18 cellular contexts compared by ENCODE assay signal in genomic region chrX:30835373-30835772, GRCh38. TPM values are rescaled to one million over a fixed set of nuclear protein-coding genes. Genes with fewer than 3 reads are reported as not detected.
DNase-seq lines count a peak whose midpoint lies in the region; ATAC-seq, FAIRE-seq and TF ChIP-seq lines count a peak whose summit lies in the region.
"Had no signal": no experiment of that assay in that cellular context is flagged by ENCODE, and none has a peak within 500 bp of the region (broad histone marks: within the 10 kb centered on the region; RNA-seq: fewer than 3 reads in every experiment).

No MANE protein-coding gene starts in this region.

- H3K36me3 ChIP-seq in GM23338 (ENCODE audit: insufficient read depth) (no peaks in the 10 kb centered on the region), HepG2 (replicated peaks in 1 of 2; ENCODE audit: control insufficient read depth in 1 of 2, insufficient read depth in 2 of 2, low read length in 2 of 2) (peaks cover 1 to 16% of the 10 kb centered on the region in 2 experiments; a peak in 4 of 5 replicates)
- H3K36me3 ChIP-seq: BE2C had no signal

- peak in 1 of 2 experiments; percentile 84; a peak in 2 of 4 replicates for TF ChIP-seq EP300 in HepG2 (IDR thresholded peaks at IDR 0.05; ENCODE audit: low read depth in 2 of 2, low read length in 2 of 2)
- TF ChIP-seq EP300 in HepG2 (CRISPR knock-in tag; IDR thresholded peaks at IDR 0.05; ENCODE audit: borderline replicate concordance): peak; percentile 61

- H3K4me2 ChIP-seq in GM23338 (no peak overlapping the region), HepG2 (ENCODE audit: low read depth, low read length) (peak overlapping the region; percentile 51; the same call in 1 of the 2 replicates)
- H3K4me2 ChIP-seq: KMS-11 had no signal

- H2AFZ ChIP-seq in GM23338 (no peak overlapping the region), HepG2 (ENCODE audit: low read length) (no peak overlapping the region)

- no peak overlapping the region for H3K4me3 Mint-ChIP-seq in GM23338
- no peak overlapping the region for H3K4me3 Mint-ChIP-seq in activated CD4-positive, alpha-beta memory T cell treated with anti-CD3 and anti-CD28 coated beads for 36 hours
- H3K4me3 Mint-ChIP-seq: CD4-positive, alpha-beta T cell had no signal

- ATAC-seq in GM23338 (no peak), HepG2 (peak; percentile 99), GM19455 (IDR thresholded peaks at IDR 0.05; ENCODE audit: unreplicated experiment) (no peak)

- peak overlapping the region; percentile 70; the same call in 1 of the 2 replicates for H3K27ac Mint-ChIP-seq in GM23338
- H3K27ac Mint-ChIP-seq in activated CD4-positive, alpha-beta memory T cell treated with anti-CD3 and anti-CD28 coated beads for 36 hours: no peak overlapping the region
- H3K27ac Mint-ChIP-seq: CD4-positive, alpha-beta T cell had no signal

- intact Hi-C loops in HepG2 (cut with micrococcal nuclease; ENCODE audit: unreplicated experiment): no loop called here
- intact Hi-C loops in activated CD4-positive, alpha-beta memory T cell treated with anti-CD3 and anti-CD28 coated beads for 36 hours (cut with micrococcal nuclease): no loop called here

- H3K27ac ChIP-seq in GM23338 (ENCODE audit: low read depth) (no peak overlapping the region), HepG2 (ENCODE audit: extremely low read length, insufficient read depth, low read length) (peak overlapping the region; percentile 77)
- H3K27ac ChIP-seq: KMS-11 had no signal

- no peak overlapping the region for H3K9ac ChIP-seq in HepG2 (ENCODE audit: insufficient read depth, low read depth, low read length)
- H3K9ac ChIP-seq: KMS-11 had no signal

- peak; percentile 99 for FAIRE-seq in HepG2 (lab: Jason Lieb, UNC)
- FAIRE-seq: A204.1, H1 had no signal

- POLR2A ChIA-PET in HepG2 (lab: Yijun Ruan, JAX): no interaction called here
- POLR2A ChIA-PET in activated CD4-positive, alpha-beta memory T cell treated with anti-CD3 and anti-CD28 coated beads for 36 hours (lab: Charles Lee): no interaction called here

- no peak for TF ChIP-seq CTCF in GM23338 (conservative IDR thresholded peaks at IDR 0.05; ENCODE audit: low read depth in 2 of 2)
- no peak for TF ChIP-seq CTCF in HepG2 (CRISPR knock-in tag; IDR thresholded peaks at IDR 0.05)

- no peaks in the 10 kb centered on the region for H3K27me3 ChIP-seq in GM23338 (ENCODE audit: insufficient read depth)
- no peaks in the 10 kb centered on the region for H3K27me3 ChIP-seq in HepG2 (ENCODE audit: control insufficient read depth in 1 of 2, insufficient read depth in 2 of 2, low read length in 2 of 2)
- H3K27me3 ChIP-seq: BE2C had no signal

- H3K4me1 Mint-ChIP-seq in GM23338: peaks cover 17% of the 10 kb centered on the region; the same call in 2 of the 3 replicates
- H3K4me1 Mint-ChIP-seq in activated CD4-positive, alpha-beta memory T cell treated with anti-CD3 and anti-CD28 coated beads for 36 hours (ENCODE audit: low read depth): peaks cover 17% of the 10 kb centered on the region

- TSS peak; percentile 16 for BruUV-seq in HepG2 (replicated peaks; lab: Mats Ljungman, UMichigan)

- no peaks in the 10 kb centered on the region for H3K9me2 ChIP-seq in GM23338 (ENCODE audit: insufficient read depth)

- H3K4me1 ChIP-seq in GM23338 (ENCODE audit: insufficient read depth): peaks cover 8% of the 10 kb centered on the region
- peaks cover 47% of the 10 kb centered on the region for H3K4me1 ChIP-seq in HepG2 (ENCODE audit: insufficient read depth, low read length)
- H3K4me1 ChIP-seq: BE2C, HAP-1 had no signal

- H3K79me2 ChIP-seq in GM23338 (replicated peaks; ENCODE audit: insufficient read depth) (no peaks in the 10 kb centered on the region), HepG2 (ENCODE audit: insufficient read depth, low read length) (no peaks in the 10 kb centered on the region)

- peaks cover 27% of the 10 kb centered on the region; the same call in 2 of the 3 replicates for H3K36me3 Mint-ChIP-seq in GM23338 (ENCODE audit: low read depth)
- H3K36me3 Mint-ChIP-seq in activated CD4-positive, alpha-beta memory T cell treated with anti-CD3 and anti-CD28 coated beads for 36 hours: peaks cover 15% of the 10 kb centered on the region

- no peaks in the 10 kb centered on the region for H4K20me1 ChIP-seq in GM23338 (replicated peaks; ENCODE audit: insufficient read depth)
- H4K20me1 ChIP-seq in HepG2 (ENCODE audit: insufficient read depth, low read length): no peaks in the 10 kb centered on the region

- H3K9me3 ChIP-seq in HepG2 (ENCODE audit: low read length): no peaks in the 10 kb centered on the region
- H3K9me3 ChIP-seq: BE2C, HAP-1 had no signal

- no peak overlapping the region for H3K4me3 ChIP-seq in GM23338
- H3K4me3 ChIP-seq in HepG2 (replicated peaks in 1 of 3; ENCODE audit: insufficient read depth in 1 of 3, low read depth in 2 of 3, low read length in 3 of 3): no peak overlapping the region; a peak in 1 of 6 replicates
- H3K4me3 ChIP-seq: HAP-1 had no signal

- CTCF ChIA-PET in HepG2 (lab: Yijun Ruan, JAX; ENCODE audit: low intra/inter-chr PET ratio, low total read pairs): no interaction called here
- CTCF ChIA-PET in activated CD4-positive, alpha-beta memory T cell treated with anti-CD3 and anti-CD28 coated beads for 36 hours (lab: Charles Lee): no interaction called here

- no peaks in the 10 kb centered on the region for H3K9me3 Mint-ChIP-seq in GM23338
- no peaks in the 10 kb centered on the region for H3K9me3 Mint-ChIP-seq in activated CD4-positive, alpha-beta memory T cell treated with anti-CD3 and anti-CD28 coated beads for 36 hours
- H3K9me3 Mint-ChIP-seq: CD4-positive, alpha-beta T cell had no signal

- TF ChIP-seq RAD21 in HepG2 (CRISPR knock-in tag; IDR thresholded peaks at IDR 0.05): no peak

- WGBS in HepG2 (ENCODE audit: low lambda C conversion rate): 0% methylated on average over 3 of the region's 4 CpGs

- in situ Hi-C loops in HepG2 (cut with HindIII; ENCODE audit: extremely low pct_ligation_motif_present, low pct_unique_long_range_greater_than_20kb): no loop called here

- DNase-seq in GM23338 (ENCODE audit: low spot score): no peak
- DNase-seq in HuH-7 (ENCODE audit: low spot score): peak; percentile 10
- peak; percentile 93 for DNase-seq in HepG2 (ENCODE audit: low spot score)
- DNase-seq in activated CD4-positive, alpha-beta memory T cell treated with anti-CD3 and anti-CD28 coated beads for 36 hours: no peak
- DNase-seq in iPS-NIHi11 (ENCODE audit: low spot score): no peak
- DNase-seq in CD1c-positive myeloid dendritic cell (ENCODE audit: extremely low spot score): no peak
- DNase-seq: ACHN; BE2C; C1 segment of cervical spinal cord; CD4-positive, alpha-beta T cell; DMS153; DMS79; GDM1 had no signal

- peaks cover 2% of the 10 kb centered on the region for H3K27me3 Mint-ChIP-seq in GM23338 (ENCODE audit: insufficient read depth, low read depth, poor library complexity)
- H3K27me3 Mint-ChIP-seq in activated CD4-positive, alpha-beta memory T cell treated with anti-CD3 and anti-CD28 coated beads for 36 hours: no peaks in the 10 kb centered on the region
- H3K27me3 Mint-ChIP-seq: CD4-positive, alpha-beta T cell had no signal

- TF ChIP-seq POLR2A in HepG2 (IDR thresholded peaks at IDR 0.05; ENCODE audit: insufficient read depth in 1 of 2, low read depth in 2 of 2, low read length in 2 of 2): no peak

- no peaks in the 10 kb centered on the region for H3F3A ChIP-seq in GM23338 (replicated peaks; ENCODE audit: low read depth)

TF ChIP-seq in GM23338, 12 proteins besides CTCF, POLR2A, EP300 and RAD21 (continues in another document):
- no peak for TF ChIP-seq NANOG (IDR thresholded peaks at IDR 0.05; ENCODE audit: borderline replicate concordance)
- TF ChIP-seq EZH2phosphoT487 (IDR thresholded peaks at IDR 0.05; ENCODE audit: unreplicated experiment): no peak
- no peak for TF ChIP-seq ZNF331 (CRISPR knock-in tag; IDR thresholded peaks at IDR 0.05; ENCODE audit: low read depth)

TF ChIP-seq in HepG2, 621 proteins besides CTCF, POLR2A, EP300 and RAD21 (continues in another document):
- TF ChIP-seq ZNF44 (CRISPR knock-in tag; IDR thresholded peaks at IDR 0.05): no peak
- TF ChIP-seq MYNN (CRISPR knock-in tag; IDR thresholded peaks at IDR 0.05; ENCODE audit: low read depth): no peak
- TF ChIP-seq HHEX (CRISPR knock-in tag; IDR thresholded peaks at IDR 0.05): no peak; the same call in 1 of the 2 replicates
- no peak for TF ChIP-seq ZNF337 (CRISPR knock-in tag; IDR thresholded peaks at IDR 0.05; ENCODE audit: borderline replicate concordance, low read depth)
- no peak for TF ChIP-seq HNRNPK (IDR thresholded peaks at IDR 0.05; ENCODE audit: low read depth, low read length, poor library complexity, severe bottlenecking)

RNA-seq across cellular contexts. Expression of gene TAB3, which starts 53.7 kb away (rescaled TPM):
- 9.1 and 21.7 TPM in 2 replicates for total RNA-seq in GM23338 (2014; rRNA removed; shearing (Covaris generic))
- polyA plus RNA-seq in GM23338 (2016; fragmentation: Nextera tagmentation; extraction: Ambion mirVana) (2.9 and 4.4 TPM in 2 replicates), HepG2 (2011; rRNA removed) (46.0 and 59.8 TPM in 2 replicates)
- 27.2 and 35.8 TPM in 2 replicates for total RNA-seq in HepG2 (2016; rRNA removed; fragmentation: Illumina TruSeq; extraction: Trizol)
- 4.2 and 5.3 TPM in 2 replicates for total RNA-seq in HepG2 (2016; cell fraction: cytosol; rRNA removed; fragmentation: Illumina TruSeq; extraction: Trizol; ENCODE audit: low read depth)
- 28.1 and 29.2 TPM in 2 replicates for total RNA-seq in HepG2 (2016; cell fraction: insoluble cytoplasmic fraction; rRNA removed; fragmentation: Illumina TruSeq; extraction: Trizol)
- 18.8 and 21.0 TPM in 2 replicates for total RNA-seq in HepG2 (2016; cell fraction: membrane; rRNA removed; fragmentation: Illumina TruSeq; extraction: Trizol)
- total RNA-seq in HepG2 (2016; cell fraction: nucleus; rRNA removed; fragmentation: Illumina TruSeq; extraction: Trizol): 39.7 and 44.2 TPM in 2 replicates
- 26.3 and 35.4 TPM in 2 replicates for polyA plus RNA-seq in HepG2 (2011; cell fraction: cytosol; rRNA removed)
- polyA plus RNA-seq in HepG2 (2011; cell fraction: nucleus; rRNA removed): 64.3 and 66.3 TPM in 2 replicates
- 33.8 and 46.3 TPM in 2 replicates for polyA plus RNA-seq in HepG2 (2012)
- 2.9 and 3.0 TPM in 2 replicates for polyA plus RNA-seq in HepG2 (2016; cell fraction: cytosol; fragmentation: Illumina TruSeq; extraction: Trizol; ENCODE audit: low read depth)
- polyA plus RNA-seq in HepG2 (2016; cell fraction: insoluble cytoplasmic fraction; fragmentation: Illumina TruSeq; extraction: Trizol; ENCODE audit: low read depth): 36.1 and 39.7 TPM in 2 replicates
- polyA plus RNA-seq in HepG2 (2016; cell fraction: membrane; fragmentation: Illumina TruSeq; extraction: Trizol; ENCODE audit: low read depth): 14.1 and 15.1 TPM in 2 replicates
- 82.5 and 98.3 TPM in 2 replicates for polyA plus RNA-seq in HepG2 (2016; cell fraction: nucleus; fragmentation: Illumina TruSeq; extraction: Trizol; ENCODE audit: insufficient read depth, low read depth)
- polyA minus RNA-seq in HepG2 (2011; rRNA and poly(A)+ RNA removed; ENCODE audit: low replicate concordance): 32.7 and 35.7 TPM in 2 replicates
- 26.5 and 28.4 TPM in 2 replicates for polyA minus RNA-seq in HepG2 (2011; cell fraction: cytosol; rRNA and poly(A)+ RNA removed)
- polyA minus RNA-seq in HepG2 (2011; cell fraction: nucleus; rRNA and poly(A)+ RNA removed): 91.2 and 95.0 TPM in 2 replicates
- total RNA-seq in activated CD4-positive, alpha-beta memory T cell treated with anti-CD3 and anti-CD28 coated beads for 36 hours: 10 to 100 TPM; 19.6 to 24.2 TPM

Comparison
In these comparisons a context has a peak if more than half of its experiments do, and no peak if none do; other contexts are left out.
1. DNase-seq: peak in HuH-7 (single experiment) and HepG2 (single experiment); none in GM23338 (single experiment), activated CD4-positive, alpha-beta memory T cell treated with anti-CD3 and anti-CD28 coated beads for 36 hours (single experiment), iPS-NIHi11 (single experiment) and CD1c-positive myeloid dendritic cell (single experiment).